ENCODE assay signal across 10 cellular contexts in genomic region chr1:26790551-26790953, GRCh38. TPM values are rescaled to one million over a fixed set of nuclear protein-coding genes. Genes with fewer than 3 reads are reported as not detected.
DNase-seq lines count a peak whose midpoint lies in the region; ATAC-seq, FAIRE-seq and TF ChIP-seq lines count a peak whose summit lies in the region.
"Had no signal": no experiment of that assay in that cellular context is flagged by ENCODE, and none has a peak within 500 bp of the region (broad histone marks: within the 10 kb centered on the region; RNA-seq: fewer than 3 reads in every experiment).

No MANE protein-coding gene starts in this region.

- H3K4me2 ChIP-seq in GM12878 (ENCODE audit: control insufficient read depth, insufficient read depth): peak overlapping the region; percentile 67

- SMC1A ChIA-PET in GM12878 (lab: Charles Lee; ENCODE audit: uncharacterized antibody, unreplicated experiment): interaction anchor here (0.6 to 9.3 kb wide), 27 partner anchors 9 to 252 kb away, joined by 3 to 268 read pairs (median 11); no protein-coding TSS in a partner anchor

- no peak for TF ChIP-seq RAD21 in GM12878 (IDR thresholded peaks at IDR 0.05; ENCODE audit: insufficient read depth, low read depth, low read length)

- in situ Hi-C loops in GM12878 (cut with MboI): no loop called here

- no TSS peak for BruUV-seq in GM12878 (replicated peaks; lab: Mats Ljungman, UMichigan)

- WGBS in GM12878 (ENCODE audit: insufficient coverage, insufficient replicate concordance, low lambda C conversion rate, missing lambda C conversion rate): 1% methylated on average over 5 of the region's 5 CpGs

- TF ChIP-seq CTCF in GM12878 (IDR thresholded peaks at IDR 0.05 in 2 of 3, conservative IDR thresholded peaks at IDR 0.05 in 1 of 3; ENCODE audit: control insufficient read depth in 2 of 3, extremely low read depth in 1 of 3, insufficient read depth in 1 of 3, low read depth in 3 of 3, low read length in 3 of 3) (0 out of 6 replicates have a peak, but pooled peaks of 1 of the 3 experiments have one; percentile 4), vagina (IDR thresholded peaks at IDR 0.05) (no peak)

- POLR2A ChIA-PET in GM12878 (lab: Charles Lee): interaction anchor here (0.5 to 5.1 kb wide), 17 partner anchors 9 to 290 kb away, joined by 3 to 69 read pairs (median 6); partner anchors contain the start of gene ARID1A

- peaks cover 23% of the 10 kb centered on the region for H3K79me2 ChIP-seq in GM12878 (ENCODE audit: control insufficient read depth, insufficient read depth, low read length)

- CTCF ChIA-PET in GM12878 (lab: Yijun Ruan, JAX): interaction anchor here (0.7 to 7.6 kb wide), 40 partner anchors 10 to 252 kb away, joined by 3 to 450 read pairs (median 8); no protein-coding TSS in a partner anchor

- H3K4me1 ChIP-seq in GM12878 (ENCODE audit: control insufficient read depth, insufficient read depth, low read length) (peaks cover 38% of the 10 kb centered on the region), vagina (peaks cover 23% of the 10 kb centered on the region)

- TF ChIP-seq POLR2A in GM12878 (IDR thresholded peaks at IDR 0.05; ENCODE audit: low read depth, low read length): no peak
- no peak for TF ChIP-seq POLR2A in vagina (IDR thresholded peaks at IDR 0.05)

- H3K36me3 ChIP-seq in GM12878 (ENCODE audit: control insufficient read depth in 2 of 2, insufficient read depth in 2 of 2, low read length in 1 of 2): peaks cover 2% of the 10 kb centered on the region in 2 experiments; a peak in 3 of 4 replicates
- H3K36me3 ChIP-seq in vagina: peaks cover 0 to 13% of the 10 kb centered on the region in 2 donors

- peak overlapping the region; percentile 35 for H3K9ac ChIP-seq in GM12878 (ENCODE audit: control insufficient read depth, insufficient read depth, low read length)

- intact Hi-C loops in GM12878 (cut with micrococcal nuclease; ENCODE audit: unreplicated experiment): loop anchor here (5.0 kb wide), 1 partner anchor 87 kb away; no protein-coding TSS in a partner anchor
- intact Hi-C loops in vagina (cut with DNase I): loop anchor here (5.0 kb wide), 1 partner anchor 188 kb away; no protein-coding TSS in a partner anchor

- no peaks in the 10 kb centered on the region for H3K27me3 ChIP-seq in GM12878 (replicated peaks in 1 of 2; ENCODE audit: control insufficient read depth in 2 of 2, insufficient read depth in 2 of 2, low read length in 1 of 2)
- H3K27me3 ChIP-seq in vagina: no peaks in the 10 kb centered on the region

- TF ChIP-seq EP300 in GM12878 (IDR thresholded peaks at IDR 0.05; ENCODE audit: borderline replicate concordance in 1 of 2, control insufficient read depth in 1 of 2, low read depth in 2 of 2, low read length in 2 of 2): no peak

- RAD21 ChIA-PET in GM12878 (lab: Charles Lee; ENCODE audit: unreplicated experiment): interaction anchor here (0.7 to 6.4 kb wide), 30 partner anchors 10 to 290 kb away, joined by 3 to 262 read pairs (median 10); partner anchors contain the start of genes GPN2 and ZDHHC18

- H3K9me3 ChIP-seq in GM12878 (replicated peaks; ENCODE audit: control insufficient read depth, insufficient read depth, low read length): no peaks in the 10 kb centered on the region
- H3K9me3 ChIP-seq in vagina: no peaks in the 10 kb centered on the region

- DNase-seq in AG20443 (ENCODE audit: low spot score): peak; percentile 16
- peak; percentile 55 for DNase-seq in EH (ENCODE audit: low read depth)
- peak; percentile 19 for DNase-seq in RPMI7951 (ENCODE audit: low read depth)
- no peak for DNase-seq in GM12878 (ENCODE audit: low read depth, low spot score)
- no peak for DNase-seq in UCSD-AML1 (lab: John Stamatoyannopoulos, UW; ENCODE audit: unreplicated experiment)
- DNase-seq in vagina (ENCODE audit: extremely low spot score in 2 of 2): no peak
- DNase-seq: NCI-H2029 had no signal

- peak; percentile 12 for ATAC-seq in GM12878
- no peak for ATAC-seq in GM18861 (IDR thresholded peaks at IDR 0.05; ENCODE audit: unreplicated experiment)
- no peak for ATAC-seq in HG03159 (IDR thresholded peaks at IDR 0.05; ENCODE audit: unreplicated experiment)

- H2AFZ ChIP-seq in GM12878 (ENCODE audit: control insufficient read depth, low read depth, low read length): no peak overlapping the region

- no peak for FAIRE-seq in GM12878 (lab: Jason Lieb, UNC)

- 0 out of 2 replicates have a peak overlapping the region, but pooled peaks have one; percentile 13 for H3K4me3 ChIP-seq in GM12878
- no peak overlapping the region for H3K4me3 ChIP-seq in vagina
- H3K4me3 ChIP-seq: lung had no signal

- no peaks in the 10 kb centered on the region for H4K20me1 ChIP-seq in GM12878 (ENCODE audit: control insufficient read depth, insufficient read depth)

- H3K27ac ChIP-seq in GM12878 (ENCODE audit: control insufficient read depth, insufficient read depth) (peak overlapping the region; percentile 99), vagina (no peak overlapping the region)

TF ChIP-seq in GM12878, 131 proteins besides CTCF, POLR2A, EP300 and RAD21 (continues in another document):
- TF ChIP-seq MYB (IDR thresholded peaks at IDR 0.05; ENCODE audit: borderline replicate concordance, low read depth, low read length) (no peak), IKZF1 (conservative IDR thresholded peaks at IDR 0.05) (peak; percentile 34; the same call in 1 of the 2 replicates), CREB1 (IDR thresholded peaks at IDR 0.05; ENCODE audit: low read depth) (peak; percentile 57; the same call in 1 of the 2 replicates), EED (IDR thresholded peaks at IDR 0.05; ENCODE audit: low read depth) (peak; percentile 42; the same call in 1 of the 2 replicates), IRF3 (IDR thresholded peaks at IDR 0.05) (no peak)

RNA-seq across cellular contexts. Expression of gene PIGV, which starts 2.8 kb away (rescaled TPM):
- total RNA-seq in RPMI7951 (2014; rRNA removed; shearing (Covaris generic)): 18.5 and 24.4 TPM in 2 replicates
- 25.1 and 27.4 TPM in 2 replicates for total RNA-seq in GM12878 (2013; cell fraction: nucleolus; rRNA removed)
- total RNA-seq in GM12878 (2014; rRNA removed): 13.5 and 15.4 TPM in 2 replicates
- 10.9 and 11.1 TPM in 2 replicates for total RNA-seq in GM12878 (2014; rRNA removed; fragmentation: Illumina TruSeq; extraction: Trizol)
- total RNA-seq in GM12878 (2021): 10.4 and 10.7 TPM in 2 replicates
- 8.8 TPM for polyA plus RNA-seq in GM12878 (2011; ENCODE audit: low read depth)
- 11.0 and 17.3 TPM in 2 replicates for polyA plus RNA-seq in GM12878 (2011; rRNA removed)
- 18.7 and 19.3 TPM in 2 replicates for polyA plus RNA-seq in GM12878 (2011; cell fraction: cytosol; rRNA removed)
- 14.3 and 16.5 TPM in 2 replicates for polyA plus RNA-seq in GM12878 (2011; cell fraction: nucleus; rRNA removed)
- 12.6 and 14.0 TPM in 2 replicates for polyA plus RNA-seq in GM12878 (2012)
- 10.4 and 11.2 TPM in 2 replicates for polyA plus RNA-seq in GM12878 (2014; fragmentation: Illumina TruSeq; extraction: Trizol)
- 10 to 100 TPM in 1 of 2 experiments, 1 to 10 TPM in 1; 8.8 to 12.8 TPM for polyA plus RNA-seq in GM12878 (2014; fragmentation: Nextera tagmentation; extraction: Ambion mirVana)
- 8.0 and 9.8 TPM in 2 replicates for polyA plus RNA-seq in GM12878 (2014; rRNA removed)
- 10 to 100 TPM; 15.8 to 18.1 TPM for polyA plus RNA-seq in GM12878 (2016; fragmentation: Nextera tagmentation; extraction: Ambion mirVana)
- 17.5 and 26.6 TPM in 2 replicates for polyA minus RNA-seq in GM12878 (2011; rRNA and poly(A)+ RNA removed)
- 4.3 and 5.8 TPM in 2 replicates for polyA minus RNA-seq in GM12878 (2011; cell fraction: cytosol; rRNA and poly(A)+ RNA removed)
- polyA minus RNA-seq in GM12878 (2011; cell fraction: nucleus; rRNA and poly(A)+ RNA removed): 11.5 and 19.5 TPM in 2 replicates
- 8.1 TPM for total RNA-seq in vagina

RNA-seq across cellular contexts. Expression of gene ZDHHC18, which starts 35.9 kb away (rescaled TPM):
- 11.1 and 20.8 TPM in 2 replicates for total RNA-seq in RPMI7951 (2014; rRNA removed; shearing (Covaris generic))
- total RNA-seq in GM12878 (2013; cell fraction: nucleolus; rRNA removed): 51.2 and 54.8 TPM in 2 replicates
- total RNA-seq in GM12878 (2014; rRNA removed): 22.0 and 25.0 TPM in 2 replicates
- 17.3 and 17.6 TPM in 2 replicates for total RNA-seq in GM12878 (2014; rRNA removed; fragmentation: Illumina TruSeq; extraction: Trizol)
- 34.4 and 35.9 TPM in 2 replicates for total RNA-seq in GM12878 (2021)
- polyA plus RNA-seq in GM12878 (2011; ENCODE audit: low read depth): 7.9 TPM
- 41.8 and 81.2 TPM in 2 replicates for polyA plus RNA-seq in GM12878 (2011; rRNA removed)
- polyA plus RNA-seq in GM12878 (2011; cell fraction: cytosol; rRNA removed): 113 and 114 TPM in 2 replicates
- polyA plus RNA-seq in GM12878 (2011; cell fraction: nucleus; rRNA removed): 122 and 163 TPM in 2 replicates
- polyA plus RNA-seq in GM12878 (2012): 30.3 and 34.7 TPM in 2 replicates
- 31.7 and 39.1 TPM in 2 replicates for polyA plus RNA-seq in GM12878 (2014; fragmentation: Illumina TruSeq; extraction: Trizol)
- 1 to 10 TPM in 1 of 2 experiments, under 1 TPM in 1; 0.40 to 1.2 TPM for polyA plus RNA-seq in GM12878 (2014; fragmentation: Nextera tagmentation; extraction: Ambion mirVana)
- polyA plus RNA-seq in GM12878 (2014; rRNA removed): 40.7 and 42.7 TPM in 2 replicates
- polyA plus RNA-seq in GM12878 (2016; fragmentation: Nextera tagmentation; extraction: Ambion mirVana): 1 to 10 TPM; 1.3 to 2.0 TPM
- polyA minus RNA-seq in GM12878 (2011; rRNA and poly(A)+ RNA removed): 65.5 and 92.0 TPM in 2 replicates
- 22.5 and 32.2 TPM in 2 replicates for polyA minus RNA-seq in GM12878 (2011; cell fraction: cytosol; rRNA and poly(A)+ RNA removed)
- 14.6 and 18.0 TPM in 2 replicates for polyA minus RNA-seq in GM12878 (2011; cell fraction: nucleus; rRNA and poly(A)+ RNA removed)
- total RNA-seq in vagina: 31.4 TPM

Comparison
In these comparisons a context has a peak if more than half of its experiments do, and no peak if none do; other contexts are left out.
1. DNase-seq: peak in AG20443 (single experiment), EH (single experiment) and RPMI7951 (single experiment); none in GM12878 (single experiment), UCSD-AML1 (single experiment) and vagina (0 of 2).